Comparison of ENCODE assay signal across 19 cellular contexts in the genomic region with DNA sequence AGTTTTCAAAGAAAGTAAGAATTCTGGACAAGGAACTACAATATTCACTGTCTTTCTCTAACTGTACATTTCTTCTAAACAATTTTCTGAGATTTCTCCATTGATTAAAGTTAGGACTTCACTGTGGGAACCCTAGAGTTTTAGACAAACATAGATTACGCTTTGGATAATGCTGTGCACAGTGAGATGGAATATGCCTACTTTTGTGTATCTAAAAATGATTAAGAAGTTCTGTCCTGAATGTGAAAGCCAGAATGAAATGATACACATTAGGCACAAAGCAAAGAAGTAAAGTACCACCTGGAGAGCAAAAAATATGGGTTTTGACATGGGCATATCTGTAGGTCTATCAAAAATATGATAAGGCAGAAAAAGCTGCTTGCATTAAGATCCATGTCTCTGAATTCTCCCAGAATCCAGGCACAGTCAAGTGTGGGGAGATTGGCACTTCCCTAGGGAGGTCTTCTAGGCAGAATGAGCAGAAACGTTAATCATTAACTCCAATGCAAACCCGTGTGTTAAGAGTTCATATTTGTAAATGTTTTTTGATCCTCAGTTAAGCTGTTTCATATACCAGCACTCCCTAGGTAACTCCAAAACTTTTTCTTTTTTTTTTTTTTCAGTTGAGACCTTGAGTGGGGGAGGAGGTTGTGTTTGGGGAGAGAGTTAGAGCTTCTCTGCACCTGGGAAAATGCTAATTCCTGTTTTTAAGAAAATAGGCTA.
DNase-seq lines count a peak whose midpoint lies in the region; ATAC-seq and TF ChIP-seq lines count a peak whose summit lies in the region.
"Had no signal": no experiment of that assay in that cellular context is flagged by ENCODE, and none has a peak within 500 bp of the region (broad histone marks: within the 10 kb centered on the region; RNA-seq: fewer than 3 reads in every experiment).

No MANE protein-coding gene starts in this region.

- no peak overlapping the region for H3K4me3 Mint-ChIP-seq in activated naive CD8-positive, alpha-beta T cell treated with anti-CD3 and anti-CD28 coated beads, Interleukin-2, amount 50 U/mL, for 24 hours
- no peak overlapping the region for H3K4me3 Mint-ChIP-seq in effector memory CD8-positive, alpha-beta T cell
- H3K4me3 Mint-ChIP-seq: naive thymus-derived CD4-positive, alpha-beta T cell; stimulated activated naive B cell treated with anti-CD40 and anti-IgM and Interleukin-4, amounts not matched to agents 10 μg/mL and 1 μg/mL and 100 μg/mL, for 72 hours; T-helper 2 cell treated with Interferon-gamma antibody and Interleukin-4, amounts not matched to agents 5 μg/mL and 100 μg/mL, for 36 hours had no signal

- H2AFZ ChIP-seq in ACC112 (ENCODE audit: low read length, unreplicated experiment) (peak overlapping the region; percentile 28), PC-3 (ENCODE audit: low read length) (no peak overlapping the region)

- H3K27ac ChIP-seq in ACC112 (ENCODE audit: low read depth, low read length) (no peak overlapping the region), PC-3 (ENCODE audit: low read length) (no peak overlapping the region)
- H3K27ac ChIP-seq: tibial artery had no signal

- no peaks in the 10 kb centered on the region for H3K36me3 Mint-ChIP-seq in activated naive CD8-positive, alpha-beta T cell treated with anti-CD3 and anti-CD28 coated beads, Interleukin-2, amount 50 U/mL, for 24 hours (ENCODE audit: low read depth)
- no peaks in the 10 kb centered on the region for H3K36me3 Mint-ChIP-seq in effector memory CD8-positive, alpha-beta T cell (ENCODE audit: insufficient read depth)
- H3K36me3 Mint-ChIP-seq: naive thymus-derived CD4-positive, alpha-beta T cell; stimulated activated naive B cell treated with anti-CD40 and anti-IgM and Interleukin-4, amounts not matched to agents 10 μg/mL and 1 μg/mL and 100 μg/mL, for 72 hours had no signal

- CTCF ChIA-PET in PC-3 (lab: Charles Lee) = no interaction called here

- H3F3A ChIP-seq in PC-3 (ENCODE audit: low read length, unreplicated experiment) = no peaks in the 10 kb centered on the region

- no peaks in the 10 kb centered on the region for H3K9me2 ChIP-seq in PC-3 (replicated peaks; ENCODE audit: low read length)

- H3K9ac ChIP-seq in PC-3 (ENCODE audit: low read length) = no peak overlapping the region

- no peaks in the 10 kb centered on the region for H3K27me3 ChIP-seq in ACC112 (ENCODE audit: insufficient read depth, low read length)
- no peaks in the 10 kb centered on the region for H3K27me3 ChIP-seq in PC-3 (ENCODE audit: low read length)
- H3K27me3 ChIP-seq: tibial artery had no signal

- H3K79me2 ChIP-seq in ACC112 (ENCODE audit: control insufficient read depth, insufficient read depth, low read length, unreplicated experiment) = no peaks in the 10 kb centered on the region
- no peaks in the 10 kb centered on the region for H3K79me2 ChIP-seq in PC-3 (ENCODE audit: low read length)

- H3K4me3 ChIP-seq in ACC112 (ENCODE audit: low read depth, low read length) = peak overlapping the region; percentile 18; the same call in 1 of the 2 replicates
- H3K4me3 ChIP-seq in PC-3 (ENCODE audit: low read length) = peak overlapping the region; percentile 22; the same call in 1 of the 2 replicates
- H3K4me3 ChIP-seq in mucosa of descending colon = no peak overlapping the region
- H3K4me3 ChIP-seq: tibial artery had no signal

- H3K9me3 Mint-ChIP-seq in activated naive CD8-positive, alpha-beta T cell treated with anti-CD3 and anti-CD28 coated beads, Interleukin-2, amount 50 U/mL, for 24 hours = no peaks in the 10 kb centered on the region
- no peaks in the 10 kb centered on the region for H3K9me3 Mint-ChIP-seq in effector memory CD8-positive, alpha-beta T cell
- H3K9me3 Mint-ChIP-seq: naive thymus-derived CD4-positive, alpha-beta T cell; T-helper 2 cell treated with Interferon-gamma antibody and Interleukin-4, amounts not matched to agents 5 μg/mL and 100 μg/mL, for 36 hours had no signal

- no peak overlapping the region for H3K27ac Mint-ChIP-seq in activated naive CD8-positive, alpha-beta T cell treated with anti-CD3 and anti-CD28 coated beads, Interleukin-2, amount 50 U/mL, for 24 hours
- no peak overlapping the region for H3K27ac Mint-ChIP-seq in effector memory CD8-positive, alpha-beta T cell
- H3K27ac Mint-ChIP-seq: naive thymus-derived CD4-positive, alpha-beta T cell; stimulated activated naive B cell treated with anti-CD40 and anti-IgM and Interleukin-4, amounts not matched to agents 10 μg/mL and 1 μg/mL and 100 μg/mL, for 72 hours; T-helper 2 cell treated with Interferon-gamma antibody and Interleukin-4, amounts not matched to agents 5 μg/mL and 100 μg/mL, for 36 hours had no signal

- intact Hi-C loops in PC-3 (cut with micrococcal nuclease) = loop anchor here (1.0 to 10.0 kb wide), 2 partner anchors 11 to 269 kb away; no protein-coding TSS in a partner anchor
- intact Hi-C loops in mucosa of descending colon (cut with DNase I, micrococcal nuclease) = no loop called here

- H3K9me3 ChIP-seq in PC-3 (ENCODE audit: low read length) (no peaks in the 10 kb centered on the region), mucosa of descending colon (no peaks in the 10 kb centered on the region)
- H3K9me3 ChIP-seq: tibial artery had no signal

- no peaks in the 10 kb centered on the region for H3K4me1 Mint-ChIP-seq in activated naive CD8-positive, alpha-beta T cell treated with anti-CD3 and anti-CD28 coated beads, Interleukin-2, amount 50 U/mL, for 24 hours
- H3K4me1 Mint-ChIP-seq in effector memory CD8-positive, alpha-beta T cell (ENCODE audit: low read depth in 2 of 2) = no peaks in the 10 kb centered on the region
- H3K4me1 Mint-ChIP-seq: naive thymus-derived CD4-positive, alpha-beta T cell; stimulated activated naive B cell treated with anti-CD40 and anti-IgM and Interleukin-4, amounts not matched to agents 10 μg/mL and 1 μg/mL and 100 μg/mL, for 72 hours had no signal

- peak overlapping the region; percentile 67 for H3K4me2 ChIP-seq in PC-3 (ENCODE audit: low read length)

- no peaks in the 10 kb centered on the region for H4K20me1 ChIP-seq in PC-3 (ENCODE audit: low read length)

- TF ChIP-seq CTCF in PC-3 (conservative IDR thresholded peaks at IDR 0.05; ENCODE audit: low read depth, low read length) = no peak
- no peak for TF ChIP-seq CTCF in mucosa of descending colon (IDR thresholded peaks at IDR 0.05)

- DNase-seq in PC-3 = peak; percentile 12
- DNase-seq in glomerular visceral epithelial cell (ENCODE audit: extremely low spot score) = peak; percentile 85
- peak in 1 of 3 donors; percentile 17 for DNase-seq in mucosa of descending colon
- DNase-seq in NCI-H2171 (lab: John Stamatoyannopoulos, UW) = no peak
- no peak for DNase-seq in activated naive CD8-positive, alpha-beta T cell treated with anti-CD3 and anti-CD28 coated beads, Interleukin-2, amount 50 U/mL, for 24 hours
- DNase-seq in effector memory CD8-positive, alpha-beta T cell = no peak
- DNase-seq: activated CD4-positive, CD25-positive, alpha-beta regulatory T cell; activated CD8-positive, alpha-beta memory T cell treated with anti-CD3 and anti-CD28 coated beads for 24 hours; caudate nucleus; effector CD4-positive, alpha-beta T cell; naive thymus-derived CD4-positive, alpha-beta T cell; NCI-H1930; posterior cingulate gyrus; SHP77 treated with DMSO at 0.1 percent for 48 hours; stimulated activated naive B cell treated with anti-CD40 and anti-IgM and Interleukin-4, amounts not matched to agents 10 μg/mL and 1 μg/mL and 100 μg/mL, for 72 hours; tibial artery had no signal

- H3K4me1 ChIP-seq in ACC112 (ENCODE audit: control insufficient read depth, insufficient read depth, low read length, unreplicated experiment) = peaks cover 17% of the 10 kb centered on the region
- H3K4me1 ChIP-seq in PC-3 (ENCODE audit: insufficient read depth, low read length) = peaks cover 22% of the 10 kb centered on the region
- peaks cover 10% of the 10 kb centered on the region for H3K4me1 ChIP-seq in mucosa of descending colon (ENCODE audit: low read depth)
- H3K4me1 ChIP-seq: tibial artery had no signal

- BruUV-seq in PC-3 (replicated peaks; lab: Mats Ljungman, UMichigan) = no TSS peak

- ATAC-seq in PC-3 (peak; percentile 44), mucosa of descending colon (peak; percentile 77), HG03108 (IDR thresholded peaks at IDR 0.05; ENCODE audit: unreplicated experiment) (no peak)
- ATAC-seq in activated naive CD8-positive, alpha-beta T cell treated with anti-CD3 and anti-CD28 coated beads, Interleukin-2, amount 50 U/mL, for 24 hours = no peak
- no peak for ATAC-seq in effector memory CD8-positive, alpha-beta T cell (replicated peaks)
- ATAC-seq: naive thymus-derived CD4-positive, alpha-beta T cell; stimulated activated naive B cell treated with anti-CD40 and anti-IgM and Interleukin-4, amounts not matched to agents 10 μg/mL and 1 μg/mL and 100 μg/mL, for 72 hours had no signal

- no peaks in the 10 kb centered on the region for H3K27me3 Mint-ChIP-seq in activated naive CD8-positive, alpha-beta T cell treated with anti-CD3 and anti-CD28 coated beads, Interleukin-2, amount 50 U/mL, for 24 hours
- peaks cover 9 to 30% of the 10 kb centered on the region in 2 donors for H3K27me3 Mint-ChIP-seq in effector memory CD8-positive, alpha-beta T cell
- H3K27me3 Mint-ChIP-seq: stimulated activated naive B cell treated with anti-CD40 and anti-IgM and Interleukin-4, amounts not matched to agents 10 μg/mL and 1 μg/mL and 100 μg/mL, for 72 hours had no signal

- POLR2A ChIA-PET in PC-3 (lab: Charles Lee; ENCODE audit: unreplicated experiment) = no interaction called here

- H3K36me3 ChIP-seq in ACC112 (ENCODE audit: insufficient read depth, low read length) (no peaks in the 10 kb centered on the region), PC-3 (ENCODE audit: low read depth, low read length) (no peaks in the 10 kb centered on the region), mucosa of descending colon (ENCODE audit: low read depth) (no peaks in the 10 kb centered on the region)
- H3K36me3 ChIP-seq: tibial artery had no signal

Comparison
In these comparisons a context has a peak if more than half of its experiments do, and no peak if none do; other contexts are left out.
1. ATAC-seq: peak in PC-3 (single experiment) and mucosa of descending colon (single experiment); none in HG03108 (single experiment), activated naive CD8-positive, alpha-beta T cell treated with anti-CD3 and anti-CD28 coated beads, Interleukin-2, amount 50 U/mL, for 24 hours (single experiment) and effector memory CD8-positive, alpha-beta T cell (single experiment).
2. DNase-seq: peak in PC-3 (single experiment) and glomerular visceral epithelial cell (single experiment); none in NCI-H2171 (single experiment), activated naive CD8-positive, alpha-beta T cell treated with anti-CD3 and anti-CD28 coated beads, Interleukin-2, amount 50 U/mL, for 24 hours (single experiment) and effector memory CD8-positive, alpha-beta T cell (0 of 3).